Comparison of ENCODE assay signal across 14 cellular contexts in genomic region chr12:87254371-87255030, GRCh38.
"Had no signal": no experiment of that assay in that cellular context is flagged by ENCODE, and none has a peak within 500 bp of the region (broad histone marks: within the 10 kb centered on the region; RNA-seq: fewer than 3 reads in every experiment).

No MANE protein-coding gene starts in this region.

- H3K4me1 ChIP-seq: gastrocnemius medialis, heart right ventricle, left lung, lower lobe of right lung, right atrium auricular region, sigmoid colon had no signal

- H3K9me3 ChIP-seq: gastrocnemius medialis, lower lobe of right lung, sigmoid colon had no signal

- H3K27me3 ChIP-seq: dorsolateral prefrontal cortex, gastrocnemius medialis, heart right ventricle, left lung, right atrium auricular region, sigmoid colon had no signal

- ATAC-seq: gastrocnemius medialis, heart right ventricle, left lung, lower lobe of right lung, natural killer cell had no signal

- H3K4me2 ChIP-seq: smooth muscle cell had no signal

- H3K27ac ChIP-seq: dorsolateral prefrontal cortex, gastrocnemius medialis, heart right ventricle, left lung, lower lobe of right lung, right atrium auricular region, sigmoid colon had no signal

- H3K4me3 ChIP-seq: dorsolateral prefrontal cortex, gastrocnemius medialis, heart right ventricle, left lung, lower lobe of right lung, right atrium auricular region, sigmoid colon, smooth muscle cell had no signal

- DNase-seq: cortex of kidney; dorsolateral prefrontal cortex; effector CD8-positive, alpha-beta T cell; gastrocnemius medialis; heart right ventricle; hypothalamus; left lung; lower lobe of right lung; natural killer cell; sigmoid colon; stimulated activated CD4-positive, alpha-beta T cell treated with anti-CD3 and anti-CD28 coated beads, Interleukin-2, amount 100 ng/mL, for 48 hours; stimulated activated naive CD4-positive, alpha-beta T cell treated with Interleukin-2 at 50 U/mL for 16 hours had no signal

- H3K36me3 ChIP-seq: gastrocnemius medialis, heart right ventricle, left lung, lower lobe of right lung, right atrium auricular region, sigmoid colon had no signal
